Comparison of ENCODE assay signal across 21 cellular contexts in the genomic region with DNA sequence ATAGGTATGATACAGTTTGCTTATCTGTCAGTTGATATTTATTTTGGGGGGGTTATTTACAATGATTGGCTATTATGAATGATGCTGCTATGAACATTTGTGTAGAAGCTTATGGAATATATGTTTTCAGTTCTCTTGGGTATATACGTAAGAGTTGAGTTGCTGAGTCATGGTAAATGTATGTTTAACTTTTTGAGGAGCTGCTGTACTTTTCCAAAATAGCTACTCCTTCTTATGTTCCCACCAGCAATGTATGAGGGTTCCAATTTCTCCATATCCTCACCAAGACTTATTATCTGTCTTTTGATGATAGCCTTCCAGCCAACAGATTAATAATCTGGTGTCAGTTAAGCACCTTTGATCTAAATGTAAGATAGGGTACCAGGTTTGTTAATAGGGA.
"Had no signal": no experiment of that assay in that cellular context is flagged by ENCODE, and none has a peak within 500 bp of the region (broad histone marks: within the 10 kb centered on the region; RNA-seq: fewer than 3 reads in every experiment).

No MANE protein-coding gene starts in this region.

- H3K9me3 ChIP-seq: left lung, right atrium auricular region had no signal

- H3K4me1 ChIP-seq: right atrium auricular region had no signal

- ATAC-seq: activated CD4-positive, alpha-beta T cell treated with anti-CD3 and anti-CD28 coated beads for 36 hours; activated naive CD4-positive, alpha-beta T cell treated with anti-CD3 and anti-CD28 coated beads, Interleukin-2, amount 50 U/mL, for 72 hours; esophagus mucosa; left lung had no signal

- H3K27ac ChIP-seq: hepatocyte, left lung, right atrium auricular region, VCaP had no signal

- H3K27me3 ChIP-seq: hepatocyte, left lung, right atrium auricular region had no signal

- H3K4me2 ChIP-seq: hepatocyte had no signal

- DNase-seq: activated CD4-positive, alpha-beta memory T cell treated with anti-CD3 and anti-CD28 coated beads, Interleukin-2, amount 10 ng/mL, durations not matched to agents 7 days and 5 days; activated CD4-positive, alpha-beta T cell treated with anti-CD3 and anti-CD28 coated beads for 36 hours; activated CD8-positive, alpha-beta memory T cell treated with anti-CD3 and anti-CD28 coated beads, Interleukin-2, amount 50 U/mL, for 4 hours; activated gamma-delta T cell; activated T-cell treated with anti-CD3 and anti-CD28 coated beads, Interleukin-2, amount 50 U/mL, for 48 hours; aorta; kidney; left lung; mammary epithelial cell; nephron progenitor cell; occipital lobe; small intestine; stimulated activated CD4-positive, alpha-beta T cell treated with anti-CD3 and anti-CD28 coated beads, Interleukin-4, amount 100 ng/mL, for 4 hours; stimulated activated CD8-positive, alpha-beta memory T cell treated with anti-CD3 and anti-CD28 coated beads, Interleukin-4, amount 100 ng/mL, for 48 hours; stimulated activated naive CD4-positive, alpha-beta T cell treated with Interleukin-2 at 50 U/mL for 16 hours; trophoblast cell had no signal

- FAIRE-seq: kidney, small intestine had no signal

- H3K4me3 ChIP-seq: hepatocyte, left lung, right atrium auricular region had no signal
